8 cellular contexts compared by ENCODE assay signal in the genomic region with DNA sequence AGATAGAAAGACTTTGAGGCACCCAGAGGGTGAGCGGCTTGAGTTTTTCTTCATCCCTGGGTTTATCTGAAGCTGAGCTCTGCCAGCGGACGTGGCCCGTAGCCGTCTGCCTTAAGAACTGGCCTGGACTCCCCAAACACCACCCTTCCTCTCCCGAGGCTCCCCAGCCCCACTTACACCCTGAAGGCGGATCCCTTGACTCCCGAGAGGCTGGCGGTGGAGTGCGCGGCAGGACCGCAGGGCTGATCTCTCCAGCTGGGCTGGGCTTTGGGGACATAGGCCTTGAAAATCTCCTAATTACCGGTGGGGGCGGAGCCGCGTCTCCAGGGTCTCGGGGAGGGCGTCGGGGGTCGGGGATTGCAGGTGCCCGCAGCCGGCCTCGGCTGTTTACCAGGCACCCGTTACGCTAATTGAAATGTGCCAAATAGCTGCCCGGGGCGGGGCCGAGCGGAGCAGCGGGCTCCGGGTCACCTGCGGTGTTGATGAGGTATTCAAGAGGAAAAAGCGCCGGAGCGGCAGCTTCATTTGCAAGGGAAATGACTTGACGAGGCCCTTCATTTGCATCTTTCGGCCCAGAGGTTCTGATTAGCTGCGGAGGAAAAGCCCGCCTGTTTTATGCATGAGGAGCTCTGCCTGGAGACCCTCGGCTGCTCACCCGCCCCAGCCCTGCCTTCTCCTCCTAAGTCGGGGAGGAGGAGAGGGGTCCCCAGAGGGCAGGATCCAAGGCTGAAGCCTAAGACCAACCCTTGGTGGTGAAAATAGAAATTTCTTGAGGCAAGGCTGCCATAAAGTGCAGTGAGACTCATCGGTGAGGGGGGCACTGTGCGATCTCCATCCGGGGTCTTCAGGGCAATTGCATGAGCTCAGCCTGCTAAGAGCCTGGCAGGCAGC.
A peak's percentile ranks its signal among the peaks of the same experiment; 100 is the strongest.
DNase-seq lines count a peak whose midpoint lies in the region; ATAC-seq and TF ChIP-seq lines count a peak whose summit lies in the region.

No MANE protein-coding gene starts in this region.

- peak overlapping the region; percentile 83 for H3K4me2 ChIP-seq in trophoblast cell (ENCODE audit: low read length)

- no peaks in the 10 kb centered on the region for H3K9me3 ChIP-seq in endodermal cell (ENCODE audit: control insufficient read depth, low read length)
- peaks cover 5% of the 10 kb centered on the region for H3K9me3 ChIP-seq in trophoblast cell (ENCODE audit: insufficient read depth, low read depth, low read length)
- H3K9me3 ChIP-seq in sigmoid colon: no peaks in the 10 kb centered on the region

- no peak for TF ChIP-seq EP300 in sigmoid colon (IDR thresholded peaks at IDR 0.05)

- no peak overlapping the region for H3K23ac ChIP-seq in trophoblast cell (ENCODE audit: low read length)

- peak overlapping the region; percentile 64 for H3K4me3 Mint-ChIP-seq in activated CD4-positive, alpha-beta T cell treated with anti-CD3 and anti-CD28 coated beads, Interleukin-2, amount 10 ng/mL, durations not matched to agents 7 days and 5 days
- peak overlapping the region; percentile 70 for H3K4me3 Mint-ChIP-seq in endodermal cell

- no peak overlapping the region for H4K91ac ChIP-seq in trophoblast cell (ENCODE audit: low read depth, low read length)

- intact Hi-C loops in sigmoid colon (cut with DNase I): no loop called here

- H3K14ac ChIP-seq in trophoblast cell (ENCODE audit: low read length): no peak overlapping the region

- H4K8ac ChIP-seq in trophoblast cell (ENCODE audit: low read depth, low read length): no peak overlapping the region

- H3K4ac ChIP-seq in trophoblast cell (ENCODE audit: low read depth, low read length): no peak overlapping the region

- H3K4me3 ChIP-seq in endodermal cell (ENCODE audit: low read length) (peak overlapping the region; percentile 80), trophoblast cell (ENCODE audit: low read depth, low read length) (no peak overlapping the region), sigmoid colon (peak overlapping the region in 2 of 4 donors; percentile 1 to 30)

- no peak for TF ChIP-seq CTCF in endodermal cell (conservative IDR thresholded peaks at IDR 0.05)
- no peak for TF ChIP-seq CTCF in sigmoid colon (IDR thresholded peaks at IDR 0.05)

- no peak overlapping the region for H2AFZ ChIP-seq in trophoblast cell (ENCODE audit: insufficient read depth, low read length, poor library complexity)

- DNase-seq in DMS153 (lab: John Stamatoyannopoulos, UW) (peak; percentile 83), NCI-H2081 treated with DMSO at 0.1 percent for 48 hours (lab: John Stamatoyannopoulos, UW) (peak; percentile 93), endodermal cell (peak; percentile 100), trophoblast cell (peak; percentile 52 to 62), sigmoid colon (no peak)
- peak; percentile 52 for DNase-seq in activated CD4-positive, alpha-beta T cell treated with anti-CD3 and anti-CD28 coated beads, Interleukin-2, amount 10 ng/mL, durations not matched to agents 7 days and 5 days
- DNase-seq in NK-92 treated with Interleukin-12 subunit alpha and Interleukin-12 subunit beta, amount 100 ng/mL, for 24 hours (lab: John Stamatoyannopoulos, UW): no peak

- peak overlapping the region; percentile 66 for H3K27ac Mint-ChIP-seq in activated CD4-positive, alpha-beta T cell treated with anti-CD3 and anti-CD28 coated beads, Interleukin-2, amount 10 ng/mL, durations not matched to agents 7 days and 5 days
- H3K27ac Mint-ChIP-seq in endodermal cell: peak overlapping the region; percentile 100

- H3K27ac ChIP-seq in endodermal cell (ENCODE audit: low read depth, low read length) (peak overlapping the region; percentile 94), trophoblast cell (ENCODE audit: low read depth, low read length) (no peak overlapping the region), sigmoid colon (no peak overlapping the region)

- H3K18ac ChIP-seq in trophoblast cell (ENCODE audit: low read length): no peak overlapping the region

- H3K4me1 Mint-ChIP-seq in activated CD4-positive, alpha-beta T cell treated with anti-CD3 and anti-CD28 coated beads, Interleukin-2, amount 10 ng/mL, durations not matched to agents 7 days and 5 days: peaks cover 14% of the 10 kb centered on the region
- H3K4me1 Mint-ChIP-seq in endodermal cell: peaks cover 13% of the 10 kb centered on the region

- H4K12ac ChIP-seq in trophoblast cell (ENCODE audit: low read depth, low read length): no peak overlapping the region

- no peak overlapping the region for H2BK5ac ChIP-seq in trophoblast cell (ENCODE audit: low read depth, low read length, poor library complexity)

- H3K79me1 ChIP-seq in trophoblast cell (ENCODE audit: low read length): no peaks in the 10 kb centered on the region

- peak overlapping the region; percentile 94 for H3K9ac ChIP-seq in endodermal cell (ENCODE audit: extremely low read depth, low read length, poor library complexity, severe bottlenecking)
- no peak overlapping the region for H3K9ac ChIP-seq in trophoblast cell (ENCODE audit: low read length)

- no peaks in the 10 kb centered on the region for H3K36me3 Mint-ChIP-seq in activated CD4-positive, alpha-beta T cell treated with anti-CD3 and anti-CD28 coated beads, Interleukin-2, amount 10 ng/mL, durations not matched to agents 7 days and 5 days (ENCODE audit: low read depth)
- H3K36me3 Mint-ChIP-seq in endodermal cell (ENCODE audit: low read depth): no peaks in the 10 kb centered on the region

- CTCF ChIA-PET in activated CD4-positive, alpha-beta T cell treated with anti-CD3 and anti-CD28 coated beads, Interleukin-2, amount 10 ng/mL, durations not matched to agents 7 days and 5 days (lab: Charles Lee): interaction anchor here (0.7 to 1.2 kb wide), 4 partner anchors 13 to 36 kb away, joined by 3 read pairs; no protein-coding TSS in a partner anchor

- H2BK12ac ChIP-seq in trophoblast cell (ENCODE audit: low read length): no peak overlapping the region

- POLR2A ChIA-PET in activated CD4-positive, alpha-beta T cell treated with anti-CD3 and anti-CD28 coated beads, Interleukin-2, amount 10 ng/mL, durations not matched to agents 7 days and 5 days (lab: Charles Lee): no interaction called here

- no peak for ATAC-seq in GM21619 (IDR thresholded peaks at IDR 0.05; ENCODE audit: unreplicated experiment)

- no peak for TF ChIP-seq POLR2A in sigmoid colon (IDR thresholded peaks at IDR 0.05)

- no peaks in the 10 kb centered on the region for H3K79me2 ChIP-seq in trophoblast cell (ENCODE audit: control insufficient read depth, insufficient read depth, low read length, poor library complexity)

- WGBS in endodermal cell (ENCODE audit: insufficient coverage in 1 of 2, insufficient read length in 1 of 2), 2 experiments: 2 to 3% methylated on average over 33 to 45 of the region's 45 CpGs
- WGBS in trophoblast cell (ENCODE audit: extremely low coverage, insufficient coverage, insufficient read length): no CpG with 5 or more reads among the region's 45 CpGs
- 4 to 5% methylated on average over 45 of the region's 45 CpGs for WGBS in sigmoid colon, 2 donors

- H2AK5ac ChIP-seq in trophoblast cell (ENCODE audit: low read length): no peak overlapping the region

- H3K36me3 ChIP-seq in endodermal cell (ENCODE audit: control insufficient read depth, insufficient read depth, low read length): no peaks in the 10 kb centered on the region
- H3K36me3 ChIP-seq in trophoblast cell (ENCODE audit: control insufficient read depth in 1 of 2, insufficient read depth in 2 of 2, low read length in 2 of 2): no peaks in the 10 kb centered on the region
- no peaks in the 10 kb centered on the region for H3K36me3 ChIP-seq in sigmoid colon

- H2BK120ac ChIP-seq in trophoblast cell (ENCODE audit: insufficient read depth, low read length, poor library complexity): no peak overlapping the region

- no peaks in the 10 kb centered on the region for H3K9me3 Mint-ChIP-seq in activated CD4-positive, alpha-beta T cell treated with anti-CD3 and anti-CD28 coated beads, Interleukin-2, amount 10 ng/mL, durations not matched to agents 7 days and 5 days
- no peaks in the 10 kb centered on the region for H3K9me3 Mint-ChIP-seq in endodermal cell

- H3K27me3 ChIP-seq in endodermal cell (ENCODE audit: control insufficient read depth, insufficient read depth, low read length, poor library complexity, severe bottlenecking): no peaks in the 10 kb centered on the region
- peaks cover 17% of the 10 kb centered on the region for H3K27me3 ChIP-seq in trophoblast cell (ENCODE audit: insufficient read depth, low read length)
- peaks cover 12 to 59% (median 34%) of the 10 kb centered on the region in 3 donors for H3K27me3 ChIP-seq in sigmoid colon

- peaks cover 43% of the 10 kb centered on the region for H3K27me3 Mint-ChIP-seq in activated CD4-positive, alpha-beta T cell treated with anti-CD3 and anti-CD28 coated beads, Interleukin-2, amount 10 ng/mL, durations not matched to agents 7 days and 5 days
- no peaks in the 10 kb centered on the region for H3K27me3 Mint-ChIP-seq in endodermal cell (ENCODE audit: insufficient read depth)

- H3K4me1 ChIP-seq in endodermal cell (ENCODE audit: control insufficient read depth, insufficient read depth, low read length) (peaks cover 8% of the 10 kb centered on the region), trophoblast cell (ENCODE audit: control insufficient read depth in 1 of 2, insufficient read depth in 2 of 2, low read length in 2 of 2) (peaks cover 3 to 9% of the 10 kb centered on the region in 2 experiments), sigmoid colon (peaks cover 0 to 13% (median 12%) of the 10 kb centered on the region in 4 donors)

Comparison
In these comparisons a context has a peak if more than half of its experiments do, and no peak if none do; other contexts are left out.
1. DNase-seq: peak in DMS153 (single experiment), NCI-H2081 treated with DMSO at 0.1 percent for 48 hours (single experiment), activated CD4-positive, alpha-beta T cell treated with anti-CD3 and anti-CD28 coated beads, Interleukin-2, amount 10 ng/mL, durations not matched to agents 7 days and 5 days (single experiment), endodermal cell (single experiment) and trophoblast cell (2 of 2); none in NK-92 treated with Interleukin-12 subunit alpha and Interleukin-12 subunit beta, amount 100 ng/mL, for 24 hours (single experiment) and sigmoid colon (single experiment).